Comparison of ENCODE assay signal across 25 cellular contexts in the genomic region with DNA sequence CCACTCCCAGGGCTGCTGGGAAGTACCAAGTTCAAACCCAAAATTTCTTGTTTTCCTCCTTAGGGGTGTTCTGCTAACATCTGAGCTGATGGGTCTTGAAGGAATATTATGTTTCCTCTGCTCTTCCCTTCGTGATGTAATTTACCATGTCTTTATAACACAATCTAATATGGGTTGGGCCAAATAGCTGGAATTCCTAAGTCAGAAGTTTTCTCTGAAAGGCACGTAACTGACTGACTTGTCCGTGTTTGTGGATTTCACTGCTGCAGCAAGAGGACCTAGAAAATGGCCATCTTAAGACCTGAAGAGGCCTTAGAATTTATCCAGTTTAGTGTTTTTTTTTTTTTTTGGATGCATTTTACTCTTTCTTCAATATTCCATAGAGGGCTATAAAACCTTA.
"Had no signal": no experiment of that assay in that cellular context is flagged by ENCODE, and none has a peak within 500 bp of the region (broad histone marks: within the 10 kb centered on the region; RNA-seq: fewer than 3 reads in every experiment).

No MANE protein-coding gene starts in this region.

- H3K4me2 ChIP-seq: smooth muscle cell had no signal

- DNase-seq: activated CD4-positive, alpha-beta memory T cell treated with anti-CD3 and anti-CD28 coated beads, Interleukin-2, amount 10 ng/mL, durations not matched to agents 7 days and 5 days; activated CD4-positive, alpha-beta T cell treated with anti-CD3 and anti-CD28 coated beads, Interleukin-2, amount 10 ng/mL, durations not matched to agents 24 days and 14 days; activated gamma-delta T cell; activated naive CD4-positive, alpha-beta T cell treated with anti-CD3 and anti-CD28 coated beads, Interleukin-2, amount 50 U/mL, for 16 hours; activated naive CD8-positive, alpha-beta T cell treated with anti-CD3 and anti-CD28 coated beads, Interleukin-2, amount 50 U/mL, for 24 hours; activated T-cell treated with anti-CD3 and anti-CD28 coated beads, Interleukin-2, amount 50 U/mL, for 72 hours; body of pancreas; caudate nucleus; colonic mucosa; heart right ventricle; kidney; lower lobe of right lung; natural killer cell; right lobe of liver; stimulated activated CD4-positive, alpha-beta T cell treated with anti-CD3 and anti-CD28 coated beads, Interleukin-15, amount 100 ng/mL, for 24 hours; stimulated activated CD8-positive, alpha-beta memory T cell treated with anti-CD3 and anti-CD28 coated beads, Interleukin-4, amount 100 ng/mL, for 48 hours; stimulated activated naive B cell treated with anti-CD40 and anti-IgM and Interleukin-4, amounts not matched to agents 10 μg/mL and 1 μg/mL and 100 μg/mL, for 72 hours; testis had no signal

- H3K36me3 ChIP-seq: colonic mucosa, esophagus muscularis mucosa, gastroesophageal sphincter, heart right ventricle, lower lobe of right lung, right lobe of liver had no signal

- H3K27ac ChIP-seq: body of pancreas, colonic mucosa, esophagus muscularis mucosa, gastroesophageal sphincter, heart right ventricle, lower lobe of right lung, parathyroid adenoma, right lobe of liver, testis, VCaP had no signal

- H3K4me3 ChIP-seq: body of pancreas, colonic mucosa, esophagus muscularis mucosa, gastroesophageal sphincter, heart right ventricle, lower lobe of right lung, right lobe of liver, smooth muscle cell, testis had no signal

- ATAC-seq: activated CD4-positive, CD25-positive, alpha-beta regulatory T cell treated with anti-CD3 and anti-CD28 coated beads, Interleukin-2, amount 50 U/mL, for 24 hours; activated naive CD8-positive, alpha-beta T cell treated with anti-CD3 and anti-CD28 coated beads, Interleukin-2, amount 50 U/mL, for 24 hours; activated T-cell treated with anti-CD3 and anti-CD28 coated beads, Interleukin-2, amount 50 U/mL, for 72 hours; body of pancreas; gastroesophageal sphincter; heart right ventricle; left lobe of liver; lower lobe of right lung; natural killer cell; stimulated activated naive B cell treated with anti-CD40 and anti-IgM and Interleukin-4, amounts not matched to agents 10 μg/mL and 1 μg/mL and 100 μg/mL, for 72 hours had no signal

- H3K4me1 ChIP-seq: body of pancreas, colonic mucosa, esophagus muscularis mucosa, gastroesophageal sphincter, heart right ventricle, lower lobe of right lung, parathyroid adenoma, right lobe of liver, testis had no signal

- H3K9ac ChIP-seq: parathyroid adenoma had no signal

- FAIRE-seq: kidney had no signal

- H3K9me3 ChIP-seq: body of pancreas, colonic mucosa, esophagus muscularis mucosa, gastroesophageal sphincter, heart right ventricle, lower lobe of right lung, right lobe of liver, testis had no signal
